ENCODE assay signal across 9 cellular contexts in the genomic region with DNA sequence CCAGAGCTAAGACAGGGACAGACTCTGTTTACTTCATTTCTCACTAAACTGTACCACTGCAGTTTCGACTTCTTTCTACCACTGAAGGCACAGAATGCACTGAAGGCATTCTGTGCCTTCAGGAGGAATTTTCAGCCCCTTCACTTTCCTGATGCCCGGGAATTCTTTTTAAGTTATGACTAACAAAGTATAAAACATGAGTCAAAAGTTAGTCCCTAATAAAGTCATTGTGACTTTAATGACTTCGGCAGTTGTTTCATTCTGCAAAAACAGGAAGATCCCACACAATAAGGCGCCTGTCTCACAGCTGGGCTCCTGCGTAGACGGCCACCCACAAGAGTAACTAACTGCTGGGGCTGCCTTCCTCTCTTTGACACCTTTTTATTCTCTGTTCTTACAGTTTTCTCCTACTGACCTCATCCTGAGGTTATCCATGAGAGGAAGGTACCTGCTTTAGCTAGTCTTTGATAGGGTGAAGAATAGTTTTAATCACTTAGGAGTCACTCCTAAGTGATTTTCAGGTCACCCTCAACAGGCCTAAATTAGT.
DNase-seq lines count a peak whose midpoint lies in the region; ATAC-seq and TF ChIP-seq lines count a peak whose summit lies in the region.
"Had no signal": no experiment of that assay in that cellular context is flagged by ENCODE, and none has a peak within 500 bp of the region (broad histone marks: within the 10 kb centered on the region; RNA-seq: fewer than 3 reads in every experiment).

No MANE protein-coding gene starts in this region.

- H3K36me3 Mint-ChIP-seq in endodermal cell (ENCODE audit: low read depth) = no peaks in the 10 kb centered on the region

- no peaks in the 10 kb centered on the region for H3K36me3 ChIP-seq in endodermal cell (ENCODE audit: control insufficient read depth, insufficient read depth, low read length)
- no peaks in the 10 kb centered on the region for H3K36me3 ChIP-seq in prostate gland

- no peak overlapping the region for H3K9ac ChIP-seq in endodermal cell (ENCODE audit: extremely low read depth, low read length, poor library complexity, severe bottlenecking)

- H3K4me1 Mint-ChIP-seq in endodermal cell = peaks cover 82% of the 10 kb centered on the region

- peak overlapping the region; percentile 39 for H3K4me3 Mint-ChIP-seq in endodermal cell

- no peak for TF ChIP-seq POLR2A in prostate gland (IDR thresholded peaks at IDR 0.05)

- ATAC-seq in HG03108 (IDR thresholded peaks at IDR 0.05; ENCODE audit: unreplicated experiment) = peak; percentile 53
- ATAC-seq in omental fat pad (ENCODE audit: low FRiP score) = no peak

- H3K4me1 ChIP-seq in endodermal cell (ENCODE audit: control insufficient read depth, insufficient read depth, low read length) (peaks cover 36% of the 10 kb centered on the region), prostate gland (replicated peaks) (peaks cover 16% of the 10 kb centered on the region)

- no peaks in the 10 kb centered on the region for H3K9me3 ChIP-seq in endodermal cell (ENCODE audit: control insufficient read depth, low read length)
- no peaks in the 10 kb centered on the region for H3K9me3 ChIP-seq in prostate gland

- intact Hi-C loops in prostate gland (cut with DNase I) = no loop called here

- DNase-seq in activated effector memory CD4-positive, alpha-beta T cell treated with anti-CD3 and anti-CD28 coated beads, Interleukin-2, amount 50 U/mL, for 16 hours = peak; percentile 82
- no peak for DNase-seq in activated effector memory CD4-positive, alpha-beta T cell treated with Interleukin-2 at 50 U/mL for 16 hours
- DNase-seq in T-helper 1 cell = peak in 4 of 5 donors; percentile 44 to 69 (median 48)
- peak; percentile 77 for DNase-seq in endodermal cell
- peak; percentile 10 for DNase-seq in prostate gland (ENCODE audit: low spot score)
- no peak for DNase-seq in NCI-H146 treated with DMSO at 0.1 percent for 48 hours (lab: John Stamatoyannopoulos, UW; ENCODE audit: unreplicated experiment)
- no peak for DNase-seq in omental fat pad (ENCODE audit: low spot score)

- H3K4me3 ChIP-seq in endodermal cell (ENCODE audit: low read length) (peak overlapping the region; percentile 7), prostate gland (no peak overlapping the region)

- H3K9me3 Mint-ChIP-seq in endodermal cell = no peaks in the 10 kb centered on the region

- 18 to 21% methylated on average over 5 to 6 of the region's 6 CpGs for WGBS in endodermal cell (ENCODE audit: insufficient coverage in 1 of 2, insufficient read length in 1 of 2), 2 experiments
- WGBS in prostate gland = 15% methylated on average over 6 of the region's 6 CpGs

- H3K27me3 Mint-ChIP-seq in endodermal cell (ENCODE audit: insufficient read depth) = no peaks in the 10 kb centered on the region

- peak overlapping the region; percentile 96 for H3K27ac Mint-ChIP-seq in endodermal cell

- H3K27me3 ChIP-seq in endodermal cell (ENCODE audit: control insufficient read depth, insufficient read depth, low read length, poor library complexity, severe bottlenecking) (no peaks in the 10 kb centered on the region), prostate gland (replicated peaks; ENCODE audit: insufficient read depth) (no peaks in the 10 kb centered on the region)

- TF ChIP-seq CTCF in endodermal cell (conservative IDR thresholded peaks at IDR 0.05) = no peak
- no peak for TF ChIP-seq CTCF in prostate gland (IDR thresholded peaks at IDR 0.05)
- TF ChIP-seq CTCF in omental fat pad (IDR thresholded peaks at IDR 0.05) = no peak

- H3K27ac ChIP-seq in endodermal cell (ENCODE audit: low read depth, low read length) = peak overlapping the region; percentile 39
- H3K27ac ChIP-seq in prostate gland = peak overlapping the region; percentile 24 to 49
- H3K27ac ChIP-seq: C4-2B had no signal

Comparison
In these comparisons a context has a peak if more than half of its experiments do, and no peak if none do; other contexts are left out.
1. DNase-seq: peak in activated effector memory CD4-positive, alpha-beta T cell treated with anti-CD3 and anti-CD28 coated beads, Interleukin-2, amount 50 U/mL, for 16 hours (single experiment), T-helper 1 cell (4 of 5), endodermal cell (single experiment) and prostate gland (single experiment); none in activated effector memory CD4-positive, alpha-beta T cell treated with Interleukin-2 at 50 U/mL for 16 hours (single experiment), NCI-H146 treated with DMSO at 0.1 percent for 48 hours (single experiment) and omental fat pad (single experiment).